In genomic region chr22:33829549-33830280, GRCh38 we compare ENCODE assay signal across 16 cellular contexts.
A peak's percentile ranks its signal among the peaks of the same experiment; 100 is the strongest.
DNase-seq lines count a peak whose midpoint lies in the region; ATAC-seq and TF ChIP-seq lines count a peak whose summit lies in the region.
"Had no signal": no experiment of that assay in that cellular context is flagged by ENCODE, and none has a peak within 500 bp of the region (broad histone marks: within the 10 kb centered on the region; RNA-seq: fewer than 3 reads in every experiment).

No MANE protein-coding gene starts in this region.

- H4K20me1 ChIP-seq in IMR-90 (ENCODE audit: insufficient read depth, low read length): peaks cover 7% of the 10 kb centered on the region; the same call in 1 of the 2 replicates

- TF ChIP-seq POLR2A in IMR-90 (IDR thresholded peaks at IDR 0.05; ENCODE audit: low read depth, low read length): no peak

- H3K4me2 ChIP-seq in IMR-90 (ENCODE audit: low read depth, low read length): no peak overlapping the region

- no peak overlapping the region for H3K56ac ChIP-seq in IMR-90 (ENCODE audit: extremely low read depth, insufficient read depth, low read length)

- peaks cover 2% of the 10 kb centered on the region; the same call in 1 of the 2 replicates for H3K9me1 ChIP-seq in IMR-90 (ENCODE audit: insufficient read depth, low read length)

- H3K27me3 ChIP-seq in IMR-90 (ENCODE audit: control insufficient read depth, insufficient read depth, low read length) (no peaks in the 10 kb centered on the region), upper lobe of right lung (no peaks in the 10 kb centered on the region)
- H3K27me3 ChIP-seq: heart right ventricle, SJSA1 had no signal

- H3K36me3 ChIP-seq in IMR-90 (ENCODE audit: control insufficient read depth, insufficient read depth, low read length) (no peaks in the 10 kb centered on the region), upper lobe of right lung (no peaks in the 10 kb centered on the region)
- H3K36me3 ChIP-seq: heart right ventricle, lower lobe of right lung, SJSA1, thoracic aorta had no signal

- H4K91ac ChIP-seq in IMR-90 (ENCODE audit: insufficient read depth, low read depth, low read length): no peak overlapping the region

- H2BK5ac ChIP-seq in IMR-90 (ENCODE audit: low read depth, low read length, poor library complexity, severe bottlenecking): no peak overlapping the region

- H4K8ac ChIP-seq in IMR-90 (ENCODE audit: low read depth in 2 of 2, low read length in 2 of 2): no peak overlapping the region

- H3K4me1 ChIP-seq in IMR-90 (ENCODE audit: control insufficient read depth, insufficient read depth, low read length): no peaks in the 10 kb centered on the region; the same call in 1 of the 2 replicates
- peaks cover 4% of the 10 kb centered on the region for H3K4me1 ChIP-seq in upper lobe of right lung
- H3K4me1 ChIP-seq: lower lobe of right lung, SJSA1 had no signal

- H3K27ac ChIP-seq in IMR-90 (ENCODE audit: insufficient read depth, low read length): no peak overlapping the region
- no peak overlapping the region for H3K27ac ChIP-seq in upper lobe of right lung
- H3K27ac ChIP-seq: lower lobe of right lung, SJSA1, thoracic aorta had no signal

- DNase-seq in DMS 273 (lab: John Stamatoyannopoulos, UW; ENCODE audit: unreplicated experiment) (peak; percentile 72), IMR-90 (no peak), NCI-H524 treated with DMSO at 0.1 percent for 48 hours (lab: John Stamatoyannopoulos, UW) (peak; percentile 94), iPS-NIHi7 (ENCODE audit: extremely low spot score) (peak; percentile 31), NCI-H187 treated with DMSO at 0.1 percent for 48 hours (lab: John Stamatoyannopoulos, UW) (no peak), upper lobe of right lung (no peak)
- DNase-seq in activated CD4-positive, CD25-positive, alpha-beta regulatory T cell (lab: John Stamatoyannopoulos, UW): no peak
- DNase-seq: CD4-positive, alpha-beta T cell; cortex of kidney; heart right ventricle; lower lobe of right lung; NCI-H2029 treated with DMSO at 0.1 percent for 48 hours; right cardiac atrium; T1000 had no signal

- no peak overlapping the region for H3K9ac ChIP-seq in IMR-90 (ENCODE audit: low read depth, low read length)

- H3K4me3 ChIP-seq in IMR-90 (ENCODE audit: insufficient read depth, low read depth, low read length) (no peak overlapping the region), upper lobe of right lung (no peak overlapping the region)
- H3K4me3 ChIP-seq: heart right ventricle, lower lobe of right lung, SJSA1, thoracic aorta had no signal

- no peak overlapping the region for H3K18ac ChIP-seq in IMR-90 (ENCODE audit: low read depth, low read length)

- no peak overlapping the region for H2AFZ ChIP-seq in IMR-90 (replicated peaks; ENCODE audit: low read length, poor library complexity)

- no peak overlapping the region for H3K23ac ChIP-seq in IMR-90 (ENCODE audit: low read depth, low read length)

- intact Hi-C loops in IMR-90 (cut with micrococcal nuclease): no loop called here
- intact Hi-C loops in upper lobe of right lung (cut with DNase I): no loop called here

- H3K9me3 ChIP-seq in IMR-90 (ENCODE audit: control insufficient read depth, insufficient read depth, low read length): no peaks in the 10 kb centered on the region
- H3K9me3 ChIP-seq in upper lobe of right lung: no peaks in the 10 kb centered on the region
- H3K9me3 ChIP-seq: heart right ventricle, lower lobe of right lung, SJSA1, thoracic aorta had no signal

- no peak overlapping the region for H2BK120ac ChIP-seq in IMR-90 (ENCODE audit: low read depth, low read length)

- H3K79me1 ChIP-seq in IMR-90 (ENCODE audit: low read depth in 1 of 2, low read length in 2 of 2): peaks cover 20 to 23% of the 10 kb centered on the region in 2 experiments

- dilution Hi-C loops in IMR-90 (cut with HindIII; ENCODE audit: low sequenced_read_pairs, unreplicated experiment): no loop called here

- WGBS in IMR-90 (ENCODE audit: extremely low coverage in 2 of 2, insufficient read length in 1 of 2), 2 experiments: 80% methylated on average over 1 of the region's 4 CpGs; no CpG with 5 or more reads in 1 of the 2 experiments

- no peak for TF ChIP-seq CTCF in IMR-90 (conservative IDR thresholded peaks at IDR 0.05; ENCODE audit: low read depth, low read length)
- no peak for TF ChIP-seq CTCF in upper lobe of right lung (IDR thresholded peaks at IDR 0.05)

- H2BK20ac ChIP-seq in IMR-90 (ENCODE audit: low read depth, low read length): no peak overlapping the region

- in situ Hi-C loops in IMR-90 (cut with MboI; ENCODE audit: low sequenced_read_pairs): no loop called here

- H3K14ac ChIP-seq in IMR-90 (replicated peaks; ENCODE audit: low read depth, low read length): no peak overlapping the region

- ATAC-seq in IMR-90 (ENCODE audit: low read depth) (no peak), upper lobe of right lung (no peak)
- ATAC-seq: heart right ventricle, lower lobe of right lung, right cardiac atrium had no signal

- no peak overlapping the region for H3K4ac ChIP-seq in IMR-90 (ENCODE audit: low read depth, low read length)

- H2AK5ac ChIP-seq in IMR-90 (ENCODE audit: low read depth, low read length): no peak overlapping the region

- H2AK9ac ChIP-seq in IMR-90 (replicated peaks; ENCODE audit: low read depth, low read length, poor library complexity): no peak overlapping the region

- no TSS peak for BruUV-seq in IMR-90 (replicated peaks; lab: Mats Ljungman, UMichigan)

- no peak overlapping the region for H2BK15ac ChIP-seq in IMR-90 (ENCODE audit: low read depth, low read length)

- CTCF ChIA-PET in IMR-90 (lab: Yijun Ruan, JAX): no interaction called here

- POLR2A ChIA-PET in IMR-90 (lab: Charles Lee; ENCODE audit: unreplicated experiment): no interaction called here

- TF ChIP-seq RAD21 in IMR-90 (IDR thresholded peaks at IDR 0.05; ENCODE audit: low read length): no peak

- no peak overlapping the region for H4K5ac ChIP-seq in IMR-90 (ENCODE audit: low read depth, low read length)

TF ChIP-seq in IMR-90, 13 proteins besides CTCF, POLR2A, EP300 and RAD21:
- TF ChIP-seq MAFK (IDR thresholded peaks at IDR 0.05; ENCODE audit: low read depth, low read length) (peak; percentile 34; the same call in 1 of the 2 replicates), MXI1 (IDR thresholded peaks at IDR 0.05; ENCODE audit: borderline replicate concordance, low read depth, low read length) (no peak), RCOR1 (IDR thresholded peaks at IDR 0.05; ENCODE audit: insufficient replicate concordance, low read length) (no peak), CEBPB (IDR thresholded peaks at IDR 0.05; ENCODE audit: low read depth, low read length) (no peak)

Comparison
In these comparisons a context has a peak if more than half of its experiments do, and no peak if none do; other contexts are left out.
1. DNase-seq: peak in DMS 273 (single experiment), NCI-H524 treated with DMSO at 0.1 percent for 48 hours (single experiment) and iPS-NIHi7 (single experiment); none in IMR-90 (single experiment), activated CD4-positive, CD25-positive, alpha-beta regulatory T cell (0 of 4), NCI-H187 treated with DMSO at 0.1 percent for 48 hours (single experiment) and upper lobe of right lung (single experiment).